12 cellular contexts compared by ENCODE assay signal in the genomic region with DNA sequence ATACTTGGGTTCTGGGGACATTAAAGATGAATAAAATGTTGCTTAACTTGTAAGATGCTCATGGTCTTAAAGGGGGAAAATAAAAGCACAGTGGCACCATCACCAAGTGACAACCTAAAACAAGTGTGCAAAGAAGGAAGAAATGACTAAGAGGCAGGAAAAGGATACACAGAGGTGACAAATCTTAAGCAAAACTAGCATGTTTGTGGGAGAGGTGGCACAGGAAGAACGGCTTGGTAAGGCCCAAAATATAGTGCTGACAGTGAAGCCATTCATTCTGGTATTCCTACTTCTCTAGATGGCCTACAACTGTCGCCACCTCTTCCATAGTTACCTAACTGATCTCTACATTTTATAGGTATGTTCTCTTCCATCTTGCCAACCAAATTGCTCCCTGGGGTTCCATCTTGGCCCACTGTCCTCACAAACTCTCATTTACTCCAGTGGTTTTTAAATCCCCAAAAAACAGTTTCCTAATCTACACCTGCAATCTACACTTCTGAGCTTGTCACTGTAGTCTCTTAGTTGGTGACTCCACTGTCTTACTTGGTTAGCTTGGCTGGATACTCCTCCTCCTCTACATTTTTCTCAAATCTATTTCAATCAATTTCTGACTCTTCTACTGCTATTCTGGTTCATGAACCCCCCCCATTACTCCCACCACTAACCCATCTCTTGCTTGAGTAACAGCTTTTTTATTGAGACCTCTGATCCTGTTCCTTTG. TPM values are rescaled to one million over a fixed set of nuclear protein-coding genes. Genes with fewer than 3 reads are reported as not detected.
DNase-seq lines count a peak whose midpoint lies in the region; ATAC-seq, FAIRE-seq and TF ChIP-seq lines count a peak whose summit lies in the region.
"Had no signal": no experiment of that assay in that cellular context is flagged by ENCODE, and none has a peak within 500 bp of the region (broad histone marks: within the 10 kb centered on the region; RNA-seq: fewer than 3 reads in every experiment).

No MANE protein-coding gene starts in this region.

- POLR2A ChIA-PET in activated B cell treated with CpG ODN at 0.5 μM for 24 hours (lab: Charles Lee), result interaction anchor here (0.7 kb wide), 1 partner anchor 17 kb away, joined by 3 read pairs; no protein-coding TSS in a partner anchor
- POLR2A ChIA-PET in naive thymus-derived CD4-positive, alpha-beta T cell (lab: Charles Lee), result interaction anchor here (0.8 to 1.4 kb wide), 2 partner anchors 33 to 34 kb away, joined by 3 read pairs; a partner anchor contains a TSS

- intact Hi-C loops in activated B cell treated with CpG ODN at 0.5 μM for 24 hours (cut with micrococcal nuclease), result no loop called here
- intact Hi-C loops in naive thymus-derived CD4-positive, alpha-beta T cell (cut with micrococcal nuclease), result loop anchor here in 1 of 2 donors (1.0 kb wide), 2 partner anchors 33 to 49 kb away; a partner anchor contains a TSS

- FAIRE-seq in GM19239 (lab: Jason Lieb, UNC), result peak; percentile 33

- H3K9me3 Mint-ChIP-seq in activated B cell treated with CpG ODN at 0.5 μM for 24 hours, result no peaks in the 10 kb centered on the region
- no peaks in the 10 kb centered on the region for H3K9me3 Mint-ChIP-seq in naive thymus-derived CD4-positive, alpha-beta T cell
- H3K9me3 Mint-ChIP-seq: brain had no signal

- H3K27ac Mint-ChIP-seq in activated B cell treated with CpG ODN at 0.5 μM for 24 hours, result peak overlapping the region; percentile 38
- peak overlapping the region; percentile 16 to 89 (median 60) for H3K27ac Mint-ChIP-seq in naive thymus-derived CD4-positive, alpha-beta T cell

- H3K4me1 Mint-ChIP-seq in activated B cell treated with CpG ODN at 0.5 μM for 24 hours, result peaks cover 34% of the 10 kb centered on the region
- peaks cover 34 to 77% (median 61%) of the 10 kb centered on the region in 7 donors for H3K4me1 Mint-ChIP-seq in naive thymus-derived CD4-positive, alpha-beta T cell

- H3K4me3 ChIP-seq in naive thymus-derived CD4-positive, alpha-beta T cell (ENCODE audit: low read length), result no peak overlapping the region

- no peak overlapping the region for H3K4me3 Mint-ChIP-seq in activated B cell treated with CpG ODN at 0.5 μM for 24 hours
- H3K4me3 Mint-ChIP-seq in naive thymus-derived CD4-positive, alpha-beta T cell, result peak overlapping the region in 9 of 10 donors; percentile 2 to 70 (median 41)
- H3K4me3 Mint-ChIP-seq: brain had no signal

- no peaks in the 10 kb centered on the region for H3K27me3 Mint-ChIP-seq in activated B cell treated with CpG ODN at 0.5 μM for 24 hours
- H3K27me3 Mint-ChIP-seq in naive thymus-derived CD4-positive, alpha-beta T cell, result no peaks in the 10 kb centered on the region
- H3K27me3 Mint-ChIP-seq: brain had no signal

- peak; percentile 48 to 49 for ATAC-seq in activated CD4-positive, CD25-positive, alpha-beta regulatory T cell treated with anti-CD3 and anti-CD28 coated beads, Interleukin-2, amount 50 U/mL, for 24 hours
- no peak for ATAC-seq in activated B cell treated with CpG ODN at 0.5 μM for 24 hours (ENCODE audit: low read depth)
- ATAC-seq in naive thymus-derived CD4-positive, alpha-beta T cell, result peak; percentile 61
- no peak for ATAC-seq in GM18868 (IDR thresholded peaks at IDR 0.05; ENCODE audit: unreplicated experiment)
- no peak for ATAC-seq in HG03565 (IDR thresholded peaks at IDR 0.05; ENCODE audit: unreplicated experiment)
- ATAC-seq in GM18873 (IDR thresholded peaks at IDR 0.05; ENCODE audit: low FRiP score, unreplicated experiment), result no peak

- CTCF ChIA-PET in activated B cell treated with CpG ODN at 0.5 μM for 24 hours (lab: Charles Lee), result interaction anchor here (0.8 kb wide), 1 partner anchor 170 kb away, joined by 3 read pairs; no protein-coding TSS in a partner anchor
- CTCF ChIA-PET in naive thymus-derived CD4-positive, alpha-beta T cell (lab: Charles Lee), result interaction anchor here (0.7 to 1.6 kb wide), 2 partner anchors 45 to 67 kb away, joined by 3 to 4 read pairs; no protein-coding TSS in a partner anchor

- H3K27me3 ChIP-seq in naive thymus-derived CD4-positive, alpha-beta T cell (ENCODE audit: control insufficient read depth in 2 of 2, insufficient read depth in 2 of 2, low read length in 2 of 2), result no peaks in the 10 kb centered on the region

- H3K4me1 ChIP-seq in naive thymus-derived CD4-positive, alpha-beta T cell (ENCODE audit: control insufficient read depth in 2 of 2, insufficient read depth in 2 of 2, low read length in 2 of 2), result peaks cover 18 to 27% of the 10 kb centered on the region in 2 donors

- H3K9me3 ChIP-seq in naive thymus-derived CD4-positive, alpha-beta T cell (ENCODE audit: control insufficient read depth in 2 of 3, low read length in 3 of 3), result no peaks in the 10 kb centered on the region

- peaks cover 85% of the 10 kb centered on the region for H3K36me3 Mint-ChIP-seq in activated B cell treated with CpG ODN at 0.5 μM for 24 hours (ENCODE audit: low read depth)
- H3K36me3 Mint-ChIP-seq in naive thymus-derived CD4-positive, alpha-beta T cell, result peaks cover 8 to 57% (median 41%) of the 10 kb centered on the region in 5 donors

- H3K36me3 ChIP-seq in naive thymus-derived CD4-positive, alpha-beta T cell (ENCODE audit: control insufficient read depth in 2 of 3, insufficient read depth in 3 of 3, low read length in 3 of 3), result peaks cover 0 to 59% (median 20%) of the 10 kb centered on the region in 3 experiments

- DNase-seq in activated CD4-positive, CD25-positive, alpha-beta regulatory T cell (lab: John Stamatoyannopoulos, UW), result no peak
- no peak for DNase-seq in GM19239 (ENCODE audit: insufficient read length, low spot score)
- DNase-seq in activated B cell treated with CpG ODN at 0.5 μM for 24 hours, result no peak
- no peak for DNase-seq in naive thymus-derived CD4-positive, alpha-beta T cell
- DNase-seq: head of caudate nucleus, NCI-H2171, SW 1271 had no signal

- no peak overlapping the region for H3K27ac ChIP-seq in naive thymus-derived CD4-positive, alpha-beta T cell (ENCODE audit: low read depth, low read length)

- TF ChIP-seq CTCF in activated B cell treated with CpG ODN at 0.5 μM for 24 hours (IDR thresholded peaks at IDR 0.05), result no peak

RNA-seq across cellular contexts. Expression of a gene that starts 33.5 kb away (rescaled TPM):
- total RNA-seq in activated B cell treated with CpG ODN at 0.5 μM for 24 hours, result 2.6 and 3.0 TPM in 2 replicates
- 10 to 100 TPM in 4 of 5 experiments, 1 to 10 TPM in 1; 8.0 to 26.1 (median 21.1) TPM for total RNA-seq in naive thymus-derived CD4-positive, alpha-beta T cell
- polyA plus RNA-seq in naive thymus-derived CD4-positive, alpha-beta T cell, result 1 to 10 TPM; 5.9 to 6.0 TPM

Comparison
In these comparisons a context has a peak if more than half of its experiments do, and no peak if none do; other contexts are left out.
1. ATAC-seq: peak in activated CD4-positive, CD25-positive, alpha-beta regulatory T cell treated with anti-CD3 and anti-CD28 coated beads, Interleukin-2, amount 50 U/mL, for 24 hours (2 of 2) and naive thymus-derived CD4-positive, alpha-beta T cell (single experiment); none in activated B cell treated with CpG ODN at 0.5 μM for 24 hours (single experiment), GM18868 (single experiment), HG03565 (single experiment) and GM18873 (single experiment).